1 cellular context compared by ENCODE assay signal in genomic region chr17:81572499-81573030, GRCh38.
TF ChIP-seq lines count a peak whose summit lies in the region.

No MANE protein-coding gene starts in this region.

TF ChIP-seq in IMR-90, 13 proteins besides CTCF, POLR2A, EP300 and RAD21 (continued from another document):
- no peak for TF ChIP-seq USF2 (IDR thresholded peaks at IDR 0.05; ENCODE audit: low read depth, low read length)
- TF ChIP-seq SMC3 (IDR thresholded peaks at IDR 0.05; ENCODE audit: low read depth, low read length), result no peak
- no peak for TF ChIP-seq ELK1 (IDR thresholded peaks at IDR 0.05; ENCODE audit: borderline replicate concordance, low read depth, low read length)
- no peak for TF ChIP-seq CHD1 (IDR thresholded peaks at IDR 0.05; ENCODE audit: low read depth, low read length)
- no peak for TF ChIP-seq CEBPB (IDR thresholded peaks at IDR 0.05; ENCODE audit: low read depth, low read length)
- no peak for TF ChIP-seq NFE2L2 (IDR thresholded peaks at IDR 0.05; ENCODE audit: low read depth, low read length)
- no peak for TF ChIP-seq MAFK (IDR thresholded peaks at IDR 0.05; ENCODE audit: low read depth, low read length)
